6 cellular contexts compared by ENCODE assay signal in the genomic region with DNA sequence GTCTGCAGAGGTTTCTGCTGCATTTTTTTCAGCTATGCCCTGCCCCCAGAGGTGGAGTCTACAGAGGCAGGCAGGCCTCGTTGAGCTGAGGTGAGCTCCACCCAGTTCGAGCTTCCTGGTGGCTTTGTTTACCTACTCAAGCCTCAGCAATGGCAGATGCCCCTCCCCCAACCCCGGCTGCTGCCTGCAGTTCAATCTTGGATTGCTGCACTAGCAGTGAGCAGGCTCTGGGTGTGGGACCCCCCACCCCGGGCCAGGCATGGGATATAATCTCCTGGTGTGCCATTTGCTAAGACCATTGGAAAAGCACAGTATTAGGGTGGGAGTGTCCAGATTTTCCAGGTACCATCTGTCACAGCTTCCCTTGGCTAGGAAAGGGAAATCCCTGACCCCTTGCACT. TPM values are rescaled to one million over a fixed set of nuclear protein-coding genes. Genes with fewer than 3 reads are reported as not detected.
"Had no signal": no experiment of that assay in that cellular context is flagged by ENCODE, and none has a peak within 500 bp of the region (broad histone marks: within the 10 kb centered on the region; RNA-seq: fewer than 3 reads in every experiment).

No MANE protein-coding gene starts in this region.

RNA-seq across cellular contexts. Expression of a gene that starts 56.2 kb away (rescaled TPM):
- total RNA-seq: activated naive CD4-positive, alpha-beta T cell treated with anti-CD3 and anti-CD28 coated beads for 36 hours; activated naive CD8-positive, alpha-beta T cell treated with anti-CD3 and anti-CD28 coated beads for 36 hours; activated naive CD8-positive, alpha-beta T cell treated with anti-CD3 and anti-CD28 coated beads, Interleukin-2, amount 10 ng/mL, durations not matched to agents 7 days and 5 days; activated T-helper 1 cell treated with anti-CD3 and anti-CD28 coated beads, Interleukin-12 subunit alpha, Interleukin-12 subunit beta, Interleukin-2, Interleukin-4 antibody, amounts not matched to agents 30 ng/mL and 10 ng/mL and 1 ng/mL, durations not matched to agents 14 hours and 24 hours and 36 hours; activated T-helper 17 cell treated with anti-CD3 and anti-CD28 coated beads, Interleukin-2, amount 50 U/mL, for 72 hours; activated T-helper 2 cell treated with anti-CD3 and anti-CD28 coated beads, Interferon-gamma antibody, Interleukin-2, Interleukin-4, amounts not matched to agents 10 μg/mL and 5 μg/mL and 100 μg/mL, durations not matched to agents 14 hours and 24 hours and 36 hours had no signal
